ENCODE assay signal across 16 cellular contexts in genomic region chr12:47095446-47096236, GRCh38. TPM values are rescaled to one million over a fixed set of nuclear protein-coding genes. Genes with fewer than 3 reads are reported as not detected.
DNase-seq lines count a peak whose midpoint lies in the region; ATAC-seq and TF ChIP-seq lines count a peak whose summit lies in the region.
"Had no signal": no experiment of that assay in that cellular context is flagged by ENCODE, and none has a peak within 500 bp of the region (broad histone marks: within the 10 kb centered on the region; RNA-seq: fewer than 3 reads in every experiment).

No MANE protein-coding gene starts in this region.

- intact Hi-C loops in posterior cingulate gyrus (cut with DNase I): no loop called here
- intact Hi-C loops in Right ventricle myocardium inferior (cut with DNase I): no loop called here

- H3K9me3 ChIP-seq in T-helper 17 cell (ENCODE audit: control insufficient read depth, low read length, poor library complexity, severe bottlenecking): no peaks in the 10 kb centered on the region
- H3K9me3 ChIP-seq: prostate gland had no signal

- peaks cover 50% of the 10 kb centered on the region for H3K4me1 ChIP-seq in ACC112 (ENCODE audit: control insufficient read depth, insufficient read depth, low read length, unreplicated experiment)
- H3K4me1 ChIP-seq in foreskin keratinocyte: peaks cover 53% of the 10 kb centered on the region
- H3K4me1 ChIP-seq: prostate gland had no signal

- H3K4me1 Mint-ChIP-seq in T-helper 17 cell: peaks cover 26% of the 10 kb centered on the region
- H3K4me1 Mint-ChIP-seq: B cell, mesothelial cell of epicardium had no signal

- peak overlapping the region; percentile 11 for H2AFZ ChIP-seq in ACC112 (ENCODE audit: low read length, unreplicated experiment)

- H3K4me3 ChIP-seq in ACC112 (ENCODE audit: low read depth, low read length): peak overlapping the region; percentile 17
- H3K4me3 ChIP-seq: prostate gland had no signal

- no peaks in the 10 kb centered on the region for H3K36me3 ChIP-seq in ACC112 (ENCODE audit: insufficient read depth, low read length)
- H3K36me3 ChIP-seq: prostate gland had no signal

- ATAC-seq in T-helper 17 cell (no peak), foreskin keratinocyte (peak; percentile 73), Right ventricle myocardium inferior (no peak), GM18517 (IDR thresholded peaks at IDR 0.05; ENCODE audit: unreplicated experiment) (no peak)
- ATAC-seq: activated CD4-positive, alpha-beta T cell treated with anti-CD3 and anti-CD28 coated beads for 36 hours; stimulated activated effector memory CD8-positive, alpha-beta T cell treated with anti-CD3 and anti-CD28 coated beads, Interleukin-12 subunit alpha, Interleukin-12 subunit beta, amount 100 ng/mL, for 72 hours had no signal

- no peak for TF ChIP-seq CTCF in foreskin keratinocyte (conservative IDR thresholded peaks at IDR 0.05)

- peak overlapping the region; percentile 27 for H3K27ac ChIP-seq in ACC112 (ENCODE audit: low read depth, low read length)
- H3K27ac ChIP-seq in foreskin keratinocyte: peak overlapping the region; percentile 69
- H3K27ac ChIP-seq: prostate gland had no signal

- H3K4me3 Mint-ChIP-seq in T-helper 17 cell: no peak overlapping the region
- H3K4me3 Mint-ChIP-seq: activated CD4-positive, alpha-beta T cell treated with anti-CD3 and anti-CD28 coated beads for 36 hours; B cell; IgD-negative memory B cell; mesothelial cell of epicardium; stimulated activated effector memory CD8-positive, alpha-beta T cell treated with anti-CD3 and anti-CD28 coated beads, Interleukin-12 subunit alpha, Interleukin-12 subunit beta, amount 100 ng/mL, for 72 hours had no signal

- no peaks in the 10 kb centered on the region for H3K27me3 ChIP-seq in ACC112 (ENCODE audit: insufficient read depth, low read length)
- H3K27me3 ChIP-seq in foreskin keratinocyte: no peaks in the 10 kb centered on the region

- DNase-seq in H4 (ENCODE audit: low spot score) (peak; percentile 81), T-helper 17 cell (no peak), foreskin keratinocyte (peak; percentile 92 to 95), posterior cingulate gyrus (no peak), T-helper 9 cell (no peak), Right ventricle myocardium inferior (ENCODE audit: missing footprints) (no peak)
- DNase-seq: activated CD4-positive, alpha-beta T cell treated with anti-CD3 and anti-CD28 coated beads for 36 hours; cerebellar nuclear complex; NCI-H1694 had no signal

- H3K27me3 Mint-ChIP-seq in T-helper 17 cell: no peaks in the 10 kb centered on the region
- H3K27me3 Mint-ChIP-seq: activated CD4-positive, alpha-beta T cell treated with anti-CD3 and anti-CD28 coated beads for 36 hours; B cell; IgD-negative memory B cell had no signal

- H3K27ac Mint-ChIP-seq in T-helper 17 cell: peak overlapping the region; percentile 0
- H3K27ac Mint-ChIP-seq: activated CD4-positive, alpha-beta T cell treated with anti-CD3 and anti-CD28 coated beads for 36 hours; B cell; IgD-negative memory B cell; mesothelial cell of epicardium; stimulated activated effector memory CD8-positive, alpha-beta T cell treated with anti-CD3 and anti-CD28 coated beads, Interleukin-12 subunit alpha, Interleukin-12 subunit beta, amount 100 ng/mL, for 72 hours had no signal

- H3K36me3 Mint-ChIP-seq in T-helper 17 cell (ENCODE audit: low read depth): peaks cover 2% of the 10 kb centered on the region
- H3K36me3 Mint-ChIP-seq: mesothelial cell of epicardium; stimulated activated effector memory CD8-positive, alpha-beta T cell treated with anti-CD3 and anti-CD28 coated beads, Interleukin-12 subunit alpha, Interleukin-12 subunit beta, amount 100 ng/mL, for 72 hours had no signal

- H3K79me2 ChIP-seq in ACC112 (ENCODE audit: control insufficient read depth, insufficient read depth, low read length, unreplicated experiment): no peaks in the 10 kb centered on the region

RNA-seq across cellular contexts. Expression of gene AMIGO2, which starts 15.9 kb away (rescaled TPM):
- 44.3 and 47.4 TPM in 2 replicates for total RNA-seq in H4 (2014; rRNA removed; shearing (Covaris generic))
- 1 to 10 TPM; 8.0 to 9.1 TPM for total RNA-seq in T-helper 17 cell
- total RNA-seq in foreskin keratinocyte: 68.7 and 92.9 TPM in 2 replicates
- polyA plus RNA-seq in foreskin keratinocyte: 42.7 and 48.4 TPM in 2 replicates
- total RNA-seq in Right ventricle myocardium inferior: 2.7 TPM

RNA-seq across cellular contexts. Expression of gene PCED1B, which starts 16.2 kb away (rescaled TPM):
- 1.1 TPM in 1 of 2 replicates, not detected in the other for total RNA-seq in H4 (2014; rRNA removed; shearing (Covaris generic))
- total RNA-seq in T-helper 17 cell: 10 to 100 TPM; 48.6 to 54.2 TPM
- 3.4 and 4.8 TPM in 2 replicates for total RNA-seq in foreskin keratinocyte
- 6.0 and 7.1 TPM in 2 replicates for polyA plus RNA-seq in foreskin keratinocyte
- 0.89 TPM for total RNA-seq in Right ventricle myocardium inferior

Comparison
In these comparisons a context has a peak if more than half of its experiments do, and no peak if none do; other contexts are left out.
1. DNase-seq: peak in H4 (single experiment) and foreskin keratinocyte (2 of 2); none in T-helper 17 cell (0 of 3), posterior cingulate gyrus (0 of 10), T-helper 9 cell (single experiment) and Right ventricle myocardium inferior (single experiment).